In the genomic region with DNA sequence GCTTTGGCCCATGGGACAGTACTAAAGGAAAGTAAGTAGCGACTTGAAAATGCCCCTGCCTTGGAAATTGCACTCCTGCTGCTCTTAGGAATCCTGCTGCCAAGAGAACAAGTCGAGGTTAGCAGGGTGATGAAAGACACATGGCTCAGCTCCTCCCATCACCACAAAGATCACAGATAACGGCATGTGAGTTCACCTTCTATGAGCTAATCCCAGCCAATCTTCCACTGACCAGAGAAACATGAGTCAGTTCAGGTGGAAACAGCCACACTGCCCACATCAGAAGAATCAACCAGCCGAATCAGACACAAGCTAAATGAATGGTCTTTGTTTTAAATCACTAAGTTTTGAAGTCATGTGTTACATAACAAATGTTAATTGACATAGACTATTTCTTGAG, we compare ENCODE assay signal across 1 cellular context.
TF ChIP-seq lines count a peak whose summit lies in the region.

No MANE protein-coding gene starts in this region.

TF ChIP-seq in HepG2, 621 proteins besides CTCF, POLR2A, EP300 and RAD21 (continued from another document):
- TF ChIP-seq REST (IDR thresholded peaks at IDR 0.05; ENCODE audit: borderline replicate concordance in 1 of 2, low read depth in 1 of 2, low read length in 2 of 2) (no peak), NCOR1 (IDR thresholded peaks at IDR 0.05; ENCODE audit: borderline replicate concordance, low read length) (no peak), BHLHE40 (IDR thresholded peaks at IDR 0.05; ENCODE audit: low read length) (peak; percentile 51; the same call in 1 of the 2 replicates), RBAK (CRISPR knock-in tag; IDR thresholded peaks at IDR 0.05) (no peak), FOXC1 (CRISPR knock-in tag; IDR thresholded peaks at IDR 0.05; ENCODE audit: borderline replicate concordance) (no peak)
- TF ChIP-seq, protein P1, sequence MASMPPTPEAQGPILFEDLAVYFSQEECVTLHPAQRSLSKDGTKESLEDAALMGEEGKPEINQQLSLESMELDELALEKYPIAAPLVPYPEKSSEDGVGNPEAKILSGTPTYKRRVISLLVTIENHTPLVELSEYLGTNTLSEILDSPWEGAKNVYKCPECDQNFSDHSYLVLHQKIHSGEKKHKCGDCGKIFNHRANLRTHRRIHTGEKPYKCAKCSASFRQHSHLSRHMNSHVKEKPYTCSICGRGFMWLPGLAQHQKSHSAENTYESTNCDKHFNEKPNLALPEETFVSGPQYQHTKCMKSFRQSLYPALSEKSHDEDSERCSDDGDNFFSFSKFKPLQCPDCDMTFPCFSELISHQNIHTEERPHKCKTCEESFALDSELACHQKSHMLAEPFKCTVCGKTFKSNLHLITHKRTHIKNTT (CRISPR knock-in tag; IDR thresholded peaks at IDR 0.05) = no peak
